In the genomic region with DNA sequence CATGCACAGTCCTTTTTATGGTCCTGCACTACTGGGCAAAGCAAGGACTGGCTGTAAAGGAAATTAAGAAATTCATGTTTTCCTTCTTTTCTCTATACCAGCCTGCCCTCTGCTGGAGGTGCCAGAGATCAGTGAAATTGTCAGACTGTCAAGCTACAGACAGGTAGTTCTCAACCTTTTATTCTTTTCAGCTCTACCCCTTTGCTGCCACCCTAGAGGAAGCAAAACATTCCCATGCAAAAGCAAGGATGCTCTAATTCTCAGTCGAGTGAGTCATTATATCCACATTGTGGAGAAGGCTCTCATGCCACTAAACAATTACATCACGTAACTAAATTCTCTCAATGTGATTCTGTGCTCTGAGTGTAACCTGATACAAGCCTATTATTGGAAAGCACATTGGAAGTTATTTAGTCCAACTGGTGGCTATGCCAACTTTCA, we compare ENCODE assay signal across 8 cellular contexts. TPM values are rescaled to one million over a fixed set of nuclear protein-coding genes. Genes with fewer than 3 reads are reported as not detected.
DNase-seq lines count a peak whose midpoint lies in the region; ATAC-seq and TF ChIP-seq lines count a peak whose summit lies in the region.

No MANE protein-coding gene starts in this region.

- intact Hi-C loops in lower leg skin (cut with DNase I; ENCODE audit: low total_unique reads): no loop called here

- H3K4me3 ChIP-seq in AG09309 (ENCODE audit: control insufficient read depth, low read depth, low read length) (no peak overlapping the region), epithelial cell of proximal tubule (ENCODE audit: low read depth, low read length) (no peak overlapping the region), lower leg skin (ENCODE audit: low read depth, poor library complexity, severe bottlenecking) (no peak overlapping the region)

- peaks cover 4% of the 10 kb centered on the region; the same call in 1 of the 2 replicates for H3K9me3 Mint-ChIP-seq in WTC11
- H3K9me3 Mint-ChIP-seq in neural crest cell: no peaks in the 10 kb centered on the region

- TF ChIP-seq CTCF in AG09309 (IDR thresholded peaks at IDR 0.05; ENCODE audit: control insufficient read depth, insufficient read depth, low read depth, low read length, missing control alignments) (peak; percentile 53), GM12874 (IDR thresholded peaks at IDR 0.05; ENCODE audit: insufficient read depth, low read depth, low read length) (peak; percentile 50), WTC11 (IDR thresholded peaks at IDR 0.05) (peak; percentile 50; the same call in 1 of the 2 replicates), epithelial cell of proximal tubule (conservative IDR thresholded peaks at IDR 0.05; ENCODE audit: low read depth, low read length) (peak; percentile 82), neural crest cell (conservative IDR thresholded peaks at IDR 0.05) (peak; percentile 77), lower leg skin (IDR thresholded peaks at IDR 0.05) (no peak)

- peak; percentile 81 for ATAC-seq in WTC11
- ATAC-seq in HG03439 (IDR thresholded peaks at IDR 0.05; ENCODE audit: unreplicated experiment): no peak

- H3K36me3 Mint-ChIP-seq in WTC11: no peaks in the 10 kb centered on the region
- H3K36me3 Mint-ChIP-seq in neural crest cell (ENCODE audit: low read depth): no peaks in the 10 kb centered on the region

- POLR2A ChIA-PET in WTC11 (lab: Charles Lee): interaction anchor here (0.6 kb wide), 1 partner anchor 186 kb away, joined by 5 read pairs; no protein-coding TSS in a partner anchor

- H3K27ac Mint-ChIP-seq in WTC11 (no peak overlapping the region), neural crest cell (ENCODE audit: unreplicated experiment) (no peak overlapping the region)

- 33 to 34% methylated on average over 2 of the region's 2 CpGs for WGBS in lower leg skin, 2 donors

- no peaks in the 10 kb centered on the region for H3K4me1 Mint-ChIP-seq in WTC11
- H3K4me1 Mint-ChIP-seq in neural crest cell: no peaks in the 10 kb centered on the region

- TF ChIP-seq POLR2A in lower leg skin (IDR thresholded peaks at IDR 0.05): no peak

- H3K27me3 Mint-ChIP-seq in WTC11 (ENCODE audit: low read depth): no peaks in the 10 kb centered on the region
- no peaks in the 10 kb centered on the region for H3K27me3 Mint-ChIP-seq in neural crest cell (ENCODE audit: low read depth)

- H3K4me3 Mint-ChIP-seq in WTC11: no peak overlapping the region
- no peak overlapping the region for H3K4me3 Mint-ChIP-seq in neural crest cell

- CTCF ChIA-PET in WTC11 (lab: Charles Lee): interaction anchor here (0.6 to 1.7 kb wide), 21 partner anchors 9 to 584 kb away, joined by 3 to 19 read pairs (median 4); partner anchors contain the start of gene RAPGEF4

- peak; percentile 82 for DNase-seq in AG09309 (ENCODE audit: low read depth)
- DNase-seq in NCI-H2107 treated with DMSO at 0.1 percent for 48 hours (lab: John Stamatoyannopoulos, UW; ENCODE audit: unreplicated experiment): peak; percentile 72
- peak; percentile 38 for DNase-seq in WTC11 (ENCODE audit: low spot score)
- no peak for DNase-seq in epithelial cell of proximal tubule (ENCODE audit: low read depth)
- DNase-seq in neural crest cell (ENCODE audit: low read depth, low spot score): peak; percentile 33
- DNase-seq in lower leg skin (ENCODE audit: low spot score in 2 of 2): no peak

TF ChIP-seq in WTC11, 78 proteins besides CTCF, POLR2A, EP300 and RAD21:
- no peak for TF ChIP-seq MAX (CRISPR knock-in tag; IDR thresholded peaks at IDR 0.05)
- no peak for TF ChIP-seq RORB (CRISPR knock-in tag; IDR thresholded peaks at IDR 0.05)
- TF ChIP-seq GRHL2 (CRISPR knock-in tag; IDR thresholded peaks at IDR 0.05; ENCODE audit: insufficient replicate concordance, severe bottlenecking): no peak
- TF ChIP-seq ZNF423 (CRISPR knock-in tag; IDR thresholded peaks at IDR 0.05): no peak
- no peak for TF ChIP-seq ZNF281 (CRISPR knock-in tag; IDR thresholded peaks at IDR 0.05)
- no peak for TF ChIP-seq PRRX2 (CRISPR knock-in tag; IDR thresholded peaks at IDR 0.05)
- no peak for TF ChIP-seq SMAD4 (CRISPR knock-in tag; IDR thresholded peaks at IDR 0.05)
- no peak for TF ChIP-seq ZNF263 (CRISPR knock-in tag; IDR thresholded peaks at IDR 0.05; ENCODE audit: low read depth)
- no peak for TF ChIP-seq IRF2 (CRISPR knock-in tag; IDR thresholded peaks at IDR 0.05; ENCODE audit: borderline replicate concordance, low read depth)
- no peak for TF ChIP-seq CBFB (CRISPR knock-in tag; IDR thresholded peaks at IDR 0.05; ENCODE audit: low read depth)
- TF ChIP-seq ERG (CRISPR knock-in tag; IDR thresholded peaks at IDR 0.05): no peak
- TF ChIP-seq EMX1 (CRISPR knock-in tag; IDR thresholded peaks at IDR 0.05): no peak
- TF ChIP-seq HMGA2 (CRISPR knock-in tag; IDR thresholded peaks at IDR 0.05): no peak
- TF ChIP-seq USF1 (CRISPR knock-in tag; IDR thresholded peaks at IDR 0.05): no peak
- no peak for TF ChIP-seq GABPB1 (CRISPR knock-in tag; IDR thresholded peaks at IDR 0.05)
- TF ChIP-seq KAT7 (CRISPR knock-in tag; IDR thresholded peaks at IDR 0.05; ENCODE audit: borderline replicate concordance): no peak
- TF ChIP-seq TP53 (CRISPR knock-in tag; IDR thresholded peaks at IDR 0.05): no peak

RNA-seq across cellular contexts. Expression of gene RAPGEF4, which starts 25.0 kb away (rescaled TPM):
- total RNA-seq in WTC11 (2021): 0.78 to 2.2 TPM (median 0.96 TPM) in 3 replicates
- total RNA-seq in epithelial cell of proximal tubule: 0.07 and 0.81 TPM in 2 replicates
- total RNA-seq in neural crest cell: 1.7 TPM in 2 replicates
- 10 to 100 TPM; 15.5 to 25.8 (median 25.0) TPM for total RNA-seq in lower leg skin

Comparison
In these comparisons a context has a peak if more than half of its experiments do, and no peak if none do; other contexts are left out.
1. DNase-seq: peak in AG09309 (single experiment), NCI-H2107 treated with DMSO at 0.1 percent for 48 hours (single experiment), WTC11 (single experiment) and neural crest cell (single experiment); none in epithelial cell of proximal tubule (single experiment) and lower leg skin (0 of 2).
2. CTCF ChIP-seq: peak in AG09309 (single experiment), GM12874 (single experiment), WTC11 (single experiment), epithelial cell of proximal tubule (single experiment) and neural crest cell (single experiment); none in lower leg skin (0 of 3).